ENCODE assay signal across 20 cellular contexts in genomic region chr5:39846144-39846543, GRCh38.
"Had no signal": no experiment of that assay in that cellular context is flagged by ENCODE, and none has a peak within 500 bp of the region (broad histone marks: within the 10 kb centered on the region; RNA-seq: fewer than 3 reads in every experiment).

No MANE protein-coding gene starts in this region.

- DNase-seq: dorsolateral prefrontal cortex; effector CD8-positive, alpha-beta T cell; foreskin melanocyte; heart left ventricle; hippocampal formation; left colon; left ventricle myocardium superior; mesenchymal stem cell; naive B cell; occipital lobe; pancreas; right cardiac atrium; small intestine; stimulated activated CD4-positive, alpha-beta T cell treated with anti-CD3 and anti-CD28 coated beads, Interleukin-12 subunit alpha, Interleukin-12 subunit beta, amount 100 ng/mL, for 4 hours; stimulated activated naive CD4-positive, alpha-beta T cell; stomach; substantia nigra; transverse colon had no signal

- FAIRE-seq: pancreas, small intestine had no signal

- ATAC-seq: heart left ventricle, left colon, left ventricle myocardium superior, pancreas, right cardiac atrium had no signal

- H3K4me3 Mint-ChIP-seq: naive B cell, nephron had no signal

- H3K27ac Mint-ChIP-seq: naive B cell, progenitor cell of endocrine pancreas had no signal

- H3K4me1 Mint-ChIP-seq: naive B cell had no signal

- H3K36me3 Mint-ChIP-seq: naive B cell had no signal

- H3K27me3 Mint-ChIP-seq: progenitor cell of endocrine pancreas had no signal

- H3K9me3 Mint-ChIP-seq: nephron had no signal
